Comparison of ENCODE assay signal across 24 cellular contexts in genomic region chr10:88236121-88236743, GRCh38.
DNase-seq lines count a peak whose midpoint lies in the region; ATAC-seq and TF ChIP-seq lines count a peak whose summit lies in the region.
"Had no signal": no experiment of that assay in that cellular context is flagged by ENCODE, and none has a peak within 500 bp of the region (broad histone marks: within the 10 kb centered on the region; RNA-seq: fewer than 3 reads in every experiment).

No MANE protein-coding gene starts in this region.

- H3K36me3 Mint-ChIP-seq in T-cell = no peaks in the 10 kb centered on the region
- H3K36me3 Mint-ChIP-seq: activated naive CD4-positive, alpha-beta T cell treated with anti-CD3 and anti-CD28 coated beads, Interleukin-2, amount 50 U/mL, for 24 hours; CD4-positive, CD25-positive, alpha-beta regulatory T cell; stimulated activated effector memory CD8-positive, alpha-beta T cell treated with anti-CD3 and anti-CD28 coated beads, Interleukin-12 subunit alpha, Interleukin-12 subunit beta, amount 100 ng/mL, for 72 hours had no signal

- H3K4me3 ChIP-seq in Loucy (ENCODE audit: low read length, poor library complexity, severe bottlenecking) (peak overlapping the region; percentile 18), Panc1 (ENCODE audit: low read depth in 2 of 2, low read length in 2 of 2) (no peak overlapping the region)
- H3K4me3 ChIP-seq: ascending aorta, lung had no signal

- no peaks in the 10 kb centered on the region for H4K20me1 ChIP-seq in Loucy (ENCODE audit: insufficient read depth, low read length, poor library complexity, severe bottlenecking)

- peak overlapping the region; percentile 15; the same call in 1 of the 2 replicates for H3K27ac ChIP-seq in Panc1 (ENCODE audit: low read length)

- peaks cover 52% of the 10 kb centered on the region for H3K4me1 ChIP-seq in Loucy (ENCODE audit: insufficient read depth, low read length, poor library complexity, severe bottlenecking)
- H3K4me1 ChIP-seq in Panc1 (ENCODE audit: control insufficient read depth, insufficient read depth, low read length) = peaks cover 3% of the 10 kb centered on the region

- H3K27me3 ChIP-seq in Loucy (ENCODE audit: insufficient read depth, low read length, poor library complexity, severe bottlenecking) = no peaks in the 10 kb centered on the region
- H3K27me3 ChIP-seq in Panc1 (ENCODE audit: control insufficient read depth, insufficient read depth, low read length) = no peaks in the 10 kb centered on the region
- H3K27me3 ChIP-seq: ascending aorta had no signal

- peaks cover 10% of the 10 kb centered on the region; the same call in 1 of the 2 replicates for H3F3A ChIP-seq in Loucy (ENCODE audit: low read depth)

- peaks cover 5 to 8% (median 7%) of the 10 kb centered on the region in 3 donors for H3K4me1 Mint-ChIP-seq in T-cell
- H3K4me1 Mint-ChIP-seq: stimulated activated effector memory CD8-positive, alpha-beta T cell treated with anti-CD3 and anti-CD28 coated beads, Interleukin-12 subunit alpha, Interleukin-12 subunit beta, amount 100 ng/mL, for 72 hours had no signal

- H3K36me3 ChIP-seq in Loucy (ENCODE audit: insufficient read depth, low read length) (peaks cover 32% of the 10 kb centered on the region; the same call in 1 of the 2 replicates), Panc1 (ENCODE audit: control insufficient read depth, insufficient read depth, low read length) (no peaks in the 10 kb centered on the region)
- H3K36me3 ChIP-seq: ascending aorta had no signal

- H2AFZ ChIP-seq in Loucy (ENCODE audit: low read length) = no peak overlapping the region

- in situ Hi-C loops in Panc1 (cut with HindIII; ENCODE audit: low pct_unique_long_range_greater_than_20kb, low sequenced_read_pairs) = no loop called here

- no peaks in the 10 kb centered on the region for H3K27me3 Mint-ChIP-seq in T-cell
- H3K27me3 Mint-ChIP-seq: activated naive CD4-positive, alpha-beta T cell treated with anti-CD3 and anti-CD28 coated beads, Interleukin-2, amount 50 U/mL, for 24 hours; CD4-positive, CD25-positive, alpha-beta regulatory T cell had no signal

- TF ChIP-seq CTCF in Loucy (conservative IDR thresholded peaks at IDR 0.05; ENCODE audit: low read length) = no peak
- no peak for TF ChIP-seq CTCF in Panc1 (IDR thresholded peaks at IDR 0.05)

- CTCF ChIA-PET in Panc1 (lab: Charles Lee) (no interaction called here), T-cell (lab: Charles Lee) (no interaction called here)

- peak overlapping the region; percentile 43 for H3K9ac ChIP-seq in Loucy (ENCODE audit: low read depth, low read length, poor library complexity, severe bottlenecking)

- peak overlapping the region; percentile 53 for H3K4me2 ChIP-seq in Loucy (ENCODE audit: low read depth, low read length, poor library complexity, severe bottlenecking)

- no peak overlapping the region for H3K27ac Mint-ChIP-seq in T-cell
- H3K27ac Mint-ChIP-seq: activated CD8-positive, alpha-beta memory T cell treated with anti-CD3 and anti-CD28 coated beads, Interleukin-2, amount 10 ng/mL, durations not matched to agents 7 days and 5 days; activated naive CD4-positive, alpha-beta T cell treated with anti-CD3 and anti-CD28 coated beads, Interleukin-2, amount 50 U/mL, for 24 hours; progenitor cell of endocrine pancreas; stimulated activated effector memory CD8-positive, alpha-beta T cell treated with anti-CD3 and anti-CD28 coated beads, Interleukin-12 subunit alpha, Interleukin-12 subunit beta, amount 100 ng/mL, for 72 hours had no signal

- no peaks in the 10 kb centered on the region for H3K9me3 Mint-ChIP-seq in T-cell
- H3K9me3 Mint-ChIP-seq: activated naive CD4-positive, alpha-beta T cell treated with anti-CD3 and anti-CD28 coated beads, Interleukin-2, amount 50 U/mL, for 24 hours; stimulated activated effector memory CD8-positive, alpha-beta T cell treated with anti-CD3 and anti-CD28 coated beads, Interleukin-12 subunit alpha, Interleukin-12 subunit beta, amount 100 ng/mL, for 72 hours had no signal

- BruUV-seq in Panc1 (replicated peaks; lab: Mats Ljungman, UMichigan) = no TSS peak

- POLR2A ChIA-PET in Panc1 (lab: Charles Lee) (no interaction called here), T-cell (lab: Charles Lee) (interaction anchor here in 1 of 2 donors (0.6 kb wide), 1 partner anchor 340 kb away, joined by 3 read pairs; no protein-coding TSS in a partner anchor)

- DNase-seq in GDM1 (lab: John Stamatoyannopoulos, UW) = peak; percentile 22
- no peak for DNase-seq in Panc1 (ENCODE audit: low read depth, low spot score)
- peak in 1 of 2 donors; percentile 40 for DNase-seq in left colon
- DNase-seq in T-cell = no peak
- DNase-seq in cerebellar cortex (ENCODE audit: low spot score) = no peak
- DNase-seq in dermis blood vessel endothelial cell = no peak
- DNase-seq: activated CD4-positive, alpha-beta T cell treated with anti-CD3 and anti-CD28 coated beads for 48 hours; activated CD8-positive, alpha-beta memory T cell treated with anti-CD3 and anti-CD28 coated beads, Interleukin-2, amount 10 ng/mL, durations not matched to agents 7 days and 5 days; CD4-positive, CD25-positive, alpha-beta regulatory T cell; central memory CD4-positive, alpha-beta T cell; foreskin melanocyte; hypothalamus; NCI-H1417 treated with DMSO at 0.1 percent for 48 hours; NCI-H2107; NCI-H526; SHP77; stimulated activated CD4-positive, alpha-beta T cell treated with anti-CD3 and anti-CD28 coated beads, Interleukin-1b, Interleukin-23, amount 100 ng/mL, for 48 hours had no signal

- peaks cover 59% of the 10 kb centered on the region for H3K79me2 ChIP-seq in Loucy (ENCODE audit: insufficient read depth, low read length)

- H3K9me3 ChIP-seq in Loucy (ENCODE audit: insufficient read depth, low read depth, low read length) = no peaks in the 10 kb centered on the region
- H3K9me3 ChIP-seq in Panc1 (ENCODE audit: control insufficient read depth, insufficient read depth, low read depth, low read length) = no peaks in the 10 kb centered on the region
- H3K9me3 ChIP-seq: ascending aorta had no signal

- H3K4me3 Mint-ChIP-seq in T-cell = no peak overlapping the region
- H3K4me3 Mint-ChIP-seq: activated CD8-positive, alpha-beta memory T cell treated with anti-CD3 and anti-CD28 coated beads, Interleukin-2, amount 10 ng/mL, durations not matched to agents 7 days and 5 days; activated naive CD4-positive, alpha-beta T cell treated with anti-CD3 and anti-CD28 coated beads, Interleukin-2, amount 50 U/mL, for 24 hours; CD4-positive, CD25-positive, alpha-beta regulatory T cell; stimulated activated effector memory CD8-positive, alpha-beta T cell treated with anti-CD3 and anti-CD28 coated beads, Interleukin-12 subunit alpha, Interleukin-12 subunit beta, amount 100 ng/mL, for 72 hours had no signal

- intact Hi-C loops in Panc1 (cut with micrococcal nuclease; ENCODE audit: unreplicated experiment) (no loop called here), left colon (cut with DNase I, micrococcal nuclease) (no loop called here)

- ATAC-seq in Panc1 (no peak), left colon (peak; percentile 84), T-cell (replicated peaks in 1 of 4) (no peak), GM18520 (IDR thresholded peaks at IDR 0.05; ENCODE audit: unreplicated experiment) (no peak)
- ATAC-seq: activated CD8-positive, alpha-beta memory T cell treated with anti-CD3 and anti-CD28 coated beads, Interleukin-2, amount 10 ng/mL, durations not matched to agents 7 days and 5 days; stimulated activated effector memory CD8-positive, alpha-beta T cell treated with anti-CD3 and anti-CD28 coated beads, Interleukin-12 subunit alpha, Interleukin-12 subunit beta, amount 100 ng/mL, for 72 hours had no signal

- H3K9me2 ChIP-seq in Loucy (replicated peaks; ENCODE audit: low read depth, low read length) = no peaks in the 10 kb centered on the region
